Comparison of ENCODE assay signal across 20 cellular contexts in genomic region chr6:140669321-140669720, GRCh38.
A peak's percentile ranks its signal among the peaks of the same experiment; 100 is the strongest.
DNase-seq lines count a peak whose midpoint lies in the region; ATAC-seq and TF ChIP-seq lines count a peak whose summit lies in the region.
"Had no signal": no experiment of that assay in that cellular context is flagged by ENCODE, and none has a peak within 500 bp of the region (broad histone marks: within the 10 kb centered on the region; RNA-seq: fewer than 3 reads in every experiment).

No MANE protein-coding gene starts in this region.

- H3K4me1 ChIP-seq in ACC112 (ENCODE audit: control insufficient read depth, insufficient read depth, low read length, unreplicated experiment) (peaks cover 5% of the 10 kb centered on the region), Karpas-422 (ENCODE audit: low read length) (peaks cover 12% of the 10 kb centered on the region)
- H3K4me1 ChIP-seq: BLaER1, SJCRH30 had no signal

- no peaks in the 10 kb centered on the region for H3K9me2 ChIP-seq in Karpas-422 (replicated peaks; ENCODE audit: insufficient read depth, low read length)

- H2AFZ ChIP-seq in ACC112 (ENCODE audit: low read length, unreplicated experiment) (peak overlapping the region; percentile 70), Karpas-422 (ENCODE audit: low read length) (0 out of 2 replicates have a peak overlapping the region, but pooled peaks have one; percentile 25)

- H3K9ac ChIP-seq in Karpas-422 (ENCODE audit: low read length), result no peak overlapping the region
- H3K9ac ChIP-seq: BLaER1 had no signal

- no peaks in the 10 kb centered on the region for H3K9me3 ChIP-seq in Karpas-422 (ENCODE audit: low read length)
- H3K9me3 ChIP-seq: BLaER1, SJCRH30 had no signal

- no peak for ATAC-seq in HG03025 (IDR thresholded peaks at IDR 0.05; ENCODE audit: low FRiP score, unreplicated experiment)
- ATAC-seq: CD8-positive, alpha-beta T cell; GM12878; PC-3 had no signal

- H3K79me2 ChIP-seq in ACC112 (ENCODE audit: control insufficient read depth, insufficient read depth, low read length, unreplicated experiment) (no peaks in the 10 kb centered on the region), Karpas-422 (ENCODE audit: low read length) (no peaks in the 10 kb centered on the region)

- H3K4me2 ChIP-seq in Karpas-422 (ENCODE audit: low read depth, low read length, poor library complexity, severe bottlenecking), result no peak overlapping the region
- H3K4me2 ChIP-seq: BLaER1 had no signal

- H3K27me3 ChIP-seq in ACC112 (ENCODE audit: insufficient read depth, low read length), result no peaks in the 10 kb centered on the region
- no peaks in the 10 kb centered on the region for H3K27me3 ChIP-seq in Karpas-422 (ENCODE audit: low read length)
- H3K27me3 ChIP-seq: BLaER1, SJCRH30 had no signal

- H3K36me3 ChIP-seq in ACC112 (ENCODE audit: insufficient read depth, low read length) (no peaks in the 10 kb centered on the region), Karpas-422 (ENCODE audit: insufficient read depth, low read length) (no peaks in the 10 kb centered on the region)
- H3K36me3 ChIP-seq: BLaER1, SJCRH30 had no signal

- TF ChIP-seq CTCF in astrocyte of the cerebellum (IDR thresholded peaks at IDR 0.05; ENCODE audit: low read depth, low read length, missing control alignments) (no peak), fibroblast of pulmonary artery (IDR thresholded peaks at IDR 0.05; ENCODE audit: low read length, missing control alignments) (no peak)

- in situ Hi-C loops in astrocyte of the cerebellum (cut with HindIII; ENCODE audit: low sequenced_read_pairs), result no loop called here

- no peak for DNase-seq in Karpas-422
- DNase-seq in astrocyte of the cerebellum (ENCODE audit: low read depth), result peak; percentile 2
- peak; percentile 39 for DNase-seq in fibroblast of pulmonary artery (ENCODE audit: low read depth)
- DNase-seq in RKO (ENCODE audit: low spot score), result no peak
- DNase-seq in OCI-M1 (lab: John Stamatoyannopoulos, UW), result no peak
- no peak for DNase-seq in GM19238 (ENCODE audit: insufficient read length, low spot score)
- DNase-seq: 8988T; CD8-positive, alpha-beta T cell; DMS79 treated with DMSO at 0.1 percent for 48 hours; GDM1; NCI-H1105 treated with DMSO at 0.1 percent for 48 hours; NCI-H187; NCI-H526 treated with DMSO at 0.1 percent for 48 hours; NK-92 treated with Interleukin-12 subunit alpha and Interleukin-12 subunit beta, amount 100 ng/mL, for 24 hours; SJCRH30 had no signal

- H4K20me1 ChIP-seq in Karpas-422 (ENCODE audit: insufficient read depth, low read depth, low read length), result no peaks in the 10 kb centered on the region
- H4K20me1 ChIP-seq: BLaER1 had no signal

- H3K27ac ChIP-seq in ACC112 (ENCODE audit: low read depth, low read length) (no peak overlapping the region), Karpas-422 (ENCODE audit: low read length) (no peak overlapping the region)
- H3K27ac ChIP-seq: BLaER1, SJCRH30 had no signal

- H3K4me3 ChIP-seq in ACC112 (ENCODE audit: low read depth, low read length) (no peak overlapping the region), Karpas-422 (ENCODE audit: low read length) (no peak overlapping the region), astrocyte of the cerebellum (ENCODE audit: low read depth, low read length) (no peak overlapping the region), fibroblast of pulmonary artery (replicated peaks; ENCODE audit: low read depth, low read length) (no peak overlapping the region)
- H3K4me3 ChIP-seq: BLaER1, GM12878, SJCRH30 had no signal

Comparison
In these comparisons a context has a peak if more than half of its experiments do, and no peak if none do; other contexts are left out.
1. DNase-seq: peak in astrocyte of the cerebellum (single experiment) and fibroblast of pulmonary artery (single experiment); none in Karpas-422 (single experiment), RKO (single experiment), OCI-M1 (single experiment) and GM19238 (single experiment).